ENCODE assay signal across 18 cellular contexts in genomic region chr1:208670778-208671177, GRCh38.
"Had no signal": no experiment of that assay in that cellular context is flagged by ENCODE, and none has a peak within 500 bp of the region (broad histone marks: within the 10 kb centered on the region; RNA-seq: fewer than 3 reads in every experiment).

No MANE protein-coding gene starts in this region.

- H3K4me1 ChIP-seq: foreskin keratinocyte, heart right ventricle, left lung, lower lobe of right lung had no signal

- H3K27me3 ChIP-seq: dorsolateral prefrontal cortex, left lung had no signal

- H3K9me3 ChIP-seq: heart right ventricle, left lung, lower lobe of right lung had no signal

- H3K4me3 ChIP-seq: coronary artery, dorsolateral prefrontal cortex, heart right ventricle, left lung, lower lobe of right lung had no signal

- DNase-seq: dermis blood vessel endothelial cell; dorsolateral prefrontal cortex; effector CD4-positive, alpha-beta T cell; effector memory CD4-positive, alpha-beta T cell; erythroblast; foreskin keratinocyte; glutamatergic neuron; head of caudate nucleus; heart right ventricle; hippocampal formation; left cardiac atrium; left lung; left ventricle myocardium superior; lower lobe of right lung; mesenchymal stem cell; midbrain had no signal

- H3K27ac ChIP-seq: coronary artery, dorsolateral prefrontal cortex, epithelial cell of prostate, foreskin keratinocyte, heart right ventricle, left lung, lower lobe of right lung had no signal

- H3K36me3 ChIP-seq: heart right ventricle, left lung, lower lobe of right lung had no signal
